ENCODE assay signal across 17 cellular contexts in the genomic region with DNA sequence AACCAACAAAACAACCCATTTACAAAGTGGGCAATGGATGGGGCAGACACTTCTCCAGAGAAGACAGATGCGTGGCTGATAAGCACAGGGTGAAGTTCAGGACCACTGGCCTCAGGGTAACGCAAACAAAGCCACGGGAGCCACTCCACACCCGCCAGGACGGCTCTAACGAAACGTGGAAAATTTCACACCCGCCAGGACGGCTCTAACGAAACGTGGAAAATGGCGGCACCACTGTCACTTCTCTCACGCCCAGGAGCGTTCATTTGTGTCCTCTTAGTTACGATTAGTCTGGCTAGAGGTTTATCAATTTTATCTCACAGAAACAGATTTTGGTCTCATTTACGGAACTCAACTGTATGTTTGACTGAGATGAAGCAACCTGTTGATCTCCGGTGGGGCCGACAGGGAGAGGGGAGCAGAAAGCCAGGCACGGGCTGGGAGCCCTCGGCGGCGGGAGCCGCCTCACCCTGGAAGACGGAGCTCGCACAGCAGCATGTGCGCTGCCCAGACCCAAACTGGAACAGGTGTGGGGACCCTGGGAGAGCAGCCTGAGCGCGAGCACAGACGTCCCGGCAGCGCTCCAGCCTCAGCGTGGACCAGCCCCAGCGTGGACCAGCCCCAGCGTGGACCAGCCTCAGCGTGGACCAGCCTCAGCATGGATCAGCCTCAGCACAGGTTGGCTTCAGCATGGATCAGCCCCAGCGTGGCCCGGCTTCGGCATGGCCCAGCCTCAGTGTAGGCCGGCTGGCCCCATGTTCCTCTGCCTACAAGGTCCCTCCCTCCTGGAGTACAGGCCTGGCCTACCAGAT.
"Had no signal": no experiment of that assay in that cellular context is flagged by ENCODE, and none has a peak within 500 bp of the region (broad histone marks: within the 10 kb centered on the region; RNA-seq: fewer than 3 reads in every experiment).

No MANE protein-coding gene starts in this region.

- H3K4me3 Mint-ChIP-seq: activated naive CD4-positive, alpha-beta T cell treated with anti-CD3 and anti-CD28 coated beads, Interleukin-2, amount 50 U/mL, for 24 hours; brain; immature natural killer cell; mesothelial cell of epicardium had no signal

- H3K9me3 ChIP-seq: neutrophil had no signal

- H3K36me3 Mint-ChIP-seq: brain had no signal

- DNase-seq: activated CD4-positive, alpha-beta T cell treated with anti-CD3 and anti-CD28 coated beads, Interleukin-2, amount 50 U/mL, for 4 hours; activated T-cell treated with anti-CD3 and anti-CD28 coated beads for 4 hours; central memory CD4-positive, alpha-beta T cell; effector CD8-positive, alpha-beta T cell; foreskin melanocyte; head of caudate nucleus; immature natural killer cell; stimulated activated CD4-positive, alpha-beta T cell treated with anti-CD3 and anti-CD28 coated beads, Interleukin-1b, Interleukin-23, amount 100 ng/mL, for 48 hours had no signal

- H3K9ac ChIP-seq: parathyroid adenoma had no signal

- H3K9me3 Mint-ChIP-seq: activated naive CD4-positive, alpha-beta T cell treated with anti-CD3 and anti-CD28 coated beads, Interleukin-2, amount 50 U/mL, for 24 hours; activated T-helper 2 cell treated with anti-CD3 and anti-CD28 coated beads, Interferon-gamma antibody, Interleukin-2, Interleukin-4, amounts not matched to agents 10 μg/mL and 5 μg/mL and 100 μg/mL, durations not matched to agents 14 hours and 24 hours and 36 hours; brain; immature natural killer cell; mesothelial cell of epicardium had no signal

- H3K4me1 ChIP-seq: parathyroid adenoma had no signal

- H3K4me3 ChIP-seq: lung had no signal

- H3K27me3 Mint-ChIP-seq: activated naive CD4-positive, alpha-beta T cell treated with anti-CD3 and anti-CD28 coated beads, Interleukin-2, amount 50 U/mL, for 24 hours; brain had no signal

- H3K4me1 Mint-ChIP-seq: mesothelial cell of epicardium had no signal

- H2AFZ ChIP-seq: parathyroid adenoma had no signal

- H3K27ac Mint-ChIP-seq: activated naive CD4-positive, alpha-beta T cell treated with anti-CD3 and anti-CD28 coated beads, Interleukin-2, amount 50 U/mL, for 24 hours; activated T-helper 2 cell treated with anti-CD3 and anti-CD28 coated beads, Interferon-gamma antibody, Interleukin-2, Interleukin-4, amounts not matched to agents 10 μg/mL and 5 μg/mL and 100 μg/mL, durations not matched to agents 14 hours and 24 hours and 36 hours; mesothelial cell of epicardium had no signal

- H3K79me2 ChIP-seq: parathyroid adenoma had no signal

- H3K27me3 ChIP-seq: neutrophil had no signal

- H3K36me3 ChIP-seq: neutrophil had no signal

- ATAC-seq: activated CD4-positive, CD25-positive, alpha-beta regulatory T cell treated with anti-CD3 and anti-CD28 coated beads, Interleukin-2, amount 50 U/mL, for 24 hours had no signal

- H3K27ac ChIP-seq: epithelial cell of prostate, neutrophil, parathyroid adenoma had no signal
